Comparison of ENCODE assay signal across 1 cellular context in the genomic region with DNA sequence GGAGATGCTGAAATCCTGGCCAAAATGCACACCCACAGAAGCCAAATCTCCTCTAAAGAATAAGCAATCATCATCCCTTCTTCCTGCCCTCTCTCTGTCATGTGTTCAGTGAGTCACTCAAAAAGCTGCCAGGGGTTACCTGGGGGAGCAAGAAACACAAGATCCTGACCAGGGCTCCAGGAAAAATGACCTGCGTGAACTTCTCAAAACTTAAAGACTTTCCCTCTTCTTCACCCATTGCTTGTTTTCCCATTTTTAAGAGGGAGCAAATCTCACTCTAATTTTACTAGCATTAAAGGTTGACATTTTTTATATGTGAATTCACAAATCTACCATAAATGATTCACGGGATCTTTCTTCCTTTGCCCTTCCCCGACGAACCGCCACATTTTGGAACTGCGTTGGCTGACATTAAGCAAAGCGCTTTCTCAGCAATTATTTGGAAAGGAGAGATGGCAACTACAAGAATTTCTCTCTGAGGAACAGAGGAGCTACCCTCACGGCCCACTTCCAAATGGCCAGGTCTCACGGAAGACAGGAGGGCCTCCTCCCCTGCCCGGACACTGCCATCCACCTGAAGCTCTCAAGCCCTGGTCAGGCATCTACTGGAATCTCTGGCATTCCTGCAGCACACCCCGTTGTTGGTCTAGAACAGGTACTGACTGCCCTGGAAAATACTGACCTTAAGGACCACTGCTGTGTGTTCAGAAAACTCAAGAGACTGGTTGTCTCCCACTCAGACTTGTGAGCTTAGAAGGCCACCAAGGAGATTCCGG.
TF ChIP-seq lines count a peak whose summit lies in the region.

No MANE protein-coding gene starts in this region.

TF ChIP-seq in H1, 55 proteins besides CTCF, POLR2A, EP300 and RAD21:
- TF ChIP-seq MAFK (IDR thresholded peaks at IDR 0.05; ENCODE audit: low read depth, low read length) (0 out of 2 replicates have a peak, but pooled peaks have one; percentile 17), CBX8 (IDR thresholded peaks at IDR 0.05; ENCODE audit: borderline replicate concordance, low read depth, low read length) (no peak)
